8 cellular contexts compared by ENCODE assay signal in the genomic region with DNA sequence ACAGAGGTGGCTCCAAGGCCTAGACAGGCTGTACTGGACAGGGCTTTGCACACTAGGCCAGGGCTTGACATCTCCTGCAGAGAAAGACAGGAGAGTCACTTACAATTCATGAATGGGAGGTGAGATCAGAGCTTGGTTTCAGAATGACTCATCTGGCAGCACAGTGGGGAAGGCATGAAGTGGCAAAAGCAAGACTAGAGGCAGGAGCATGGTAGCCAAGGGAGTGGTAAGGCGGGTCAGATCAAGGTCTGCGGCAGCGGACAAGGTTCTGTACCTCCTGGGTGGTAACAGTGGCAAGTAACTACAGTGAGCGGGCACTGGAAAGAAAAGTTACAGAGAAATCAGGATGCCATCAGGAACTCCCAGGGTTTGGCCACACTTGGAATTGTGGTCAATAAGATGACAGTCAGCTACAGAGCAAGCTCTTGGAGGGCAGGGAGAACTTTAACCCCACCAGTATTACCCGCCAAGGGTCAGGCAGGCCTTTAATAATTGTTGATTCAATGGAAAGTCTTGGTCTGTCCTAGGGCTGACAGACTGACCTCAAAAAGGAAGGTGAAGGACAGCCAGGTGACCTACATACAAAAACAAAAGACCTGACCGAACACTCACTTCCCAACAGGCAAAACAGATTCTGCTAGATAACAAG. TPM values are rescaled to one million over a fixed set of nuclear protein-coding genes. Genes with fewer than 3 reads are reported as not detected.
A peak's percentile ranks its signal among the peaks of the same experiment; 100 is the strongest.
DNase-seq lines count a peak whose midpoint lies in the region; ATAC-seq and TF ChIP-seq lines count a peak whose summit lies in the region.

No MANE protein-coding gene starts in this region.

- 83 to 87% methylated on average over 6 of the region's 6 CpGs for WGBS in testis, 2 donors

- H3K9me3 ChIP-seq in SJSA1 (replicated peaks): no peaks in the 10 kb centered on the region
- no peaks in the 10 kb centered on the region for H3K9me3 ChIP-seq in testis

- peak in 2 of 3 experiments; percentile 12 to 13 for DNase-seq in activated CD8-positive, alpha-beta memory T cell treated with anti-CD3 and anti-CD28 coated beads for 48 hours (ENCODE audit: low read depth in 2 of 3, low spot score in 2 of 3)
- DNase-seq in activated CD8-positive, alpha-beta memory T cell treated with anti-CD3 and anti-CD28 coated beads, Interleukin-2, amount 50 U/mL, for 4 hours: no peak
- DNase-seq in SJSA1 (ENCODE audit: low read depth in 1 of 2, low spot score in 2 of 2) (peak; percentile 73 to 85), erythroblast (lab: John Stamatoyannopoulos, UW) (peak; percentile 5 to 50), testis (no peak), NCI-H146 treated with DMSO at 0.1 percent for 48 hours (lab: John Stamatoyannopoulos, UW; ENCODE audit: unreplicated experiment) (no peak)
- peak; percentile 54 for DNase-seq in stimulated activated CD4-positive, alpha-beta T cell treated with anti-CD3 and anti-CD28 coated beads, Interleukin-4, amount 100 ng/mL, for 24 hours

- no peak for TF ChIP-seq CTCF in testis (IDR thresholded peaks at IDR 0.05)

- H3K4me3 ChIP-seq in SJSA1 (no peak overlapping the region), testis (no peak overlapping the region)

- no peaks in the 10 kb centered on the region for H3K27me3 ChIP-seq in SJSA1 (replicated peaks)
- no peaks in the 10 kb centered on the region for H3K27me3 ChIP-seq in testis

- H3K36me3 ChIP-seq in SJSA1 (peaks cover 75% of the 10 kb centered on the region), testis (ENCODE audit: low read depth, missing control alignments) (no peaks in the 10 kb centered on the region)

- peaks cover 32% of the 10 kb centered on the region for H3K4me1 ChIP-seq in SJSA1 (replicated peaks)
- H3K4me1 ChIP-seq in testis: peaks cover 17% of the 10 kb centered on the region

- intact Hi-C loops in testis (cut with DNase I; ENCODE audit: low total_unique reads): loop anchor here (10.0 kb wide), 1 partner anchor 415 kb away; no protein-coding TSS in a partner anchor

- H3K27ac ChIP-seq in SJSA1 (peak overlapping the region; percentile 15), testis (no peak overlapping the region)

- ATAC-seq in HG02870 (IDR thresholded peaks at IDR 0.05; ENCODE audit: unreplicated experiment): peak; percentile 96

- no peak for TF ChIP-seq POLR2A in erythroblast (IDR thresholded peaks at IDR 0.05; ENCODE audit: low read length)
- TF ChIP-seq POLR2A in testis (IDR thresholded peaks at IDR 0.05): no peak

RNA-seq across cellular contexts. Expression of a gene that starts 5.7 kb away (rescaled TPM):
- 95.7 and 97.6 TPM in 2 replicates for total RNA-seq in SJSA1 (2014; rRNA removed; shearing (Covaris generic))
- 10 to 100 TPM; 65.4 to 67.6 TPM for total RNA-seq in testis
- polyA plus RNA-seq in testis (ENCODE audit: insufficient read depth, low read depth, low replicate concordance): 74.5 TPM

RNA-seq across cellular contexts. Expression of a gene that starts 31.1 kb away (rescaled TPM):
- total RNA-seq in SJSA1 (2014; rRNA removed; shearing (Covaris generic)): 12.0 and 12.2 TPM in 2 replicates
- total RNA-seq in testis: 100 to 1,000 TPM in 1 of 2 donors, 10 to 100 TPM in 1; 96.7 to 171 TPM
- 111 TPM for polyA plus RNA-seq in testis (ENCODE audit: insufficient read depth, low read depth, low replicate concordance)

Comparison
In these comparisons a context has a peak if more than half of its experiments do, and no peak if none do; other contexts are left out.
1. DNase-seq: peak in activated CD8-positive, alpha-beta memory T cell treated with anti-CD3 and anti-CD28 coated beads for 48 hours (2 of 3), SJSA1 (2 of 2), erythroblast (2 of 2) and stimulated activated CD4-positive, alpha-beta T cell treated with anti-CD3 and anti-CD28 coated beads, Interleukin-4, amount 100 ng/mL, for 24 hours (single experiment); none in activated CD8-positive, alpha-beta memory T cell treated with anti-CD3 and anti-CD28 coated beads, Interleukin-2, amount 50 U/mL, for 4 hours (single experiment), testis (single experiment) and NCI-H146 treated with DMSO at 0.1 percent for 48 hours (single experiment).